ENCODE assay signal across 24 cellular contexts in genomic region chr10:103882285-103883007, GRCh38. TPM values are rescaled to one million over a fixed set of nuclear protein-coding genes. Genes with fewer than 3 reads are reported as not detected.
A peak's percentile ranks its signal among the peaks of the same experiment; 100 is the strongest.
DNase-seq lines count a peak whose midpoint lies in the region; ATAC-seq and TF ChIP-seq lines count a peak whose summit lies in the region.
"Had no signal": no experiment of that assay in that cellular context is flagged by ENCODE, and none has a peak within 500 bp of the region (broad histone marks: within the 10 kb centered on the region; RNA-seq: fewer than 3 reads in every experiment).

No MANE protein-coding gene starts in this region.

- DNase-seq in NCI-H69 (lab: John Stamatoyannopoulos, UW), result peak; percentile 38
- DNase-seq in MCF 10A (ENCODE audit: unreplicated experiment), result no peak
- DNase-seq in heart left ventricle, result no peak
- no peak for DNase-seq in gastrocnemius medialis
- no peak for DNase-seq in endodermal cell
- no peak for DNase-seq in omental fat pad (ENCODE audit: low spot score)
- no peak for DNase-seq in NOMO-1 treated with dmso at 0.1 percent for 144 hours (lab: John Stamatoyannopoulos, UW; ENCODE audit: unreplicated experiment)
- DNase-seq: activated CD4-positive, alpha-beta T cell treated with anti-CD3 and anti-CD28 coated beads, Interleukin-2, amount 50 U/mL, for 1 hour; Calu3; EL; foreskin fibroblast; HFFc6; lower lobe of right lung; NCI-H1930; NCI-H526 treated with DMSO at 0.1 percent for 48 hours; posterior cingulate gyrus; RPMI8226; sigmoid colon; upper lobe of right lung; WERI-Rb-1 had no signal

- H3K4me3 Mint-ChIP-seq in MCF 10A (ENCODE audit: unreplicated experiment) (no peak overlapping the region), endodermal cell (no peak overlapping the region)
- H3K4me3 Mint-ChIP-seq: activated naive CD4-positive, alpha-beta T cell treated with anti-CD3 and anti-CD28 coated beads, Interleukin-2, amount 50 U/mL, for 24 hours; activated T-helper 1 cell treated with anti-CD3 and anti-CD28 coated beads, Interleukin-12 subunit alpha, Interleukin-12 subunit beta, Interleukin-2, Interleukin-4 antibody, amounts not matched to agents 30 ng/mL and 10 ng/mL and 1 ng/mL, durations not matched to agents 14 hours and 24 hours and 36 hours; HFFc6; neural progenitor cell had no signal

- peak; percentile 25 to 50 (median 38) for ATAC-seq in heart left ventricle
- peak in 1 of 2 donors; percentile 10 for ATAC-seq in gastrocnemius medialis
- ATAC-seq in omental fat pad (ENCODE audit: low FRiP score), result no peak
- ATAC-seq: lower lobe of right lung, upper lobe of right lung had no signal

- CTCF ChIA-PET in MCF 10A (lab: Yijun Ruan, JAX), result interaction anchor here (0.6 to 8.6 kb wide), 11 partner anchors 11 to 172 kb away, joined by 3 to 203 read pairs (median 3); no protein-coding TSS in a partner anchor

- no peaks in the 10 kb centered on the region for H3K27me3 ChIP-seq in heart left ventricle
- no peaks in the 10 kb centered on the region for H3K27me3 ChIP-seq in gastrocnemius medialis
- no peaks in the 10 kb centered on the region for H3K27me3 ChIP-seq in endodermal cell (ENCODE audit: control insufficient read depth, insufficient read depth, low read length, poor library complexity, severe bottlenecking)
- H3K27me3 ChIP-seq: dorsolateral prefrontal cortex, neural progenitor cell, sigmoid colon, upper lobe of right lung had no signal

- TF ChIP-seq POLR2A in heart left ventricle (IDR thresholded peaks at IDR 0.05) (no peak), gastrocnemius medialis (IDR thresholded peaks at IDR 0.05) (no peak)

- TF ChIP-seq CTCF in MCF 10A (IDR thresholded peaks at IDR 0.05; ENCODE audit: unreplicated experiment) (no peak), heart left ventricle (IDR thresholded peaks at IDR 0.05) (no peak), gastrocnemius medialis (IDR thresholded peaks at IDR 0.05 in 4 of 5, conservative IDR thresholded peaks at IDR 0.05 in 1 of 5) (no peak), endodermal cell (conservative IDR thresholded peaks at IDR 0.05) (no peak), omental fat pad (IDR thresholded peaks at IDR 0.05) (no peak)

- H3K27me3 Mint-ChIP-seq in MCF 10A (ENCODE audit: insufficient read depth, unreplicated experiment), result no peaks in the 10 kb centered on the region
- H3K27me3 Mint-ChIP-seq in endodermal cell (ENCODE audit: insufficient read depth), result no peaks in the 10 kb centered on the region
- H3K27me3 Mint-ChIP-seq: activated naive CD4-positive, alpha-beta T cell treated with anti-CD3 and anti-CD28 coated beads, Interleukin-2, amount 50 U/mL, for 24 hours had no signal

- peaks cover 0 to 78% (median 66%) of the 10 kb centered on the region in 9 donors for H3K36me3 ChIP-seq in heart left ventricle
- peaks cover 0 to 44% of the 10 kb centered on the region in 2 donors for H3K36me3 ChIP-seq in gastrocnemius medialis
- H3K36me3 ChIP-seq in endodermal cell (ENCODE audit: control insufficient read depth, insufficient read depth, low read length), result no peaks in the 10 kb centered on the region
- H3K36me3 ChIP-seq: neural progenitor cell, WERI-Rb-1 had no signal

- no peak overlapping the region for H3K4me3 ChIP-seq in heart left ventricle
- H3K4me3 ChIP-seq in gastrocnemius medialis, result no peak overlapping the region
- no peak overlapping the region for H3K4me3 ChIP-seq in endodermal cell (ENCODE audit: low read length)
- H3K4me3 ChIP-seq: dorsolateral prefrontal cortex, lower lobe of right lung, neural progenitor cell, sigmoid colon, upper lobe of right lung had no signal

- H3K27ac Mint-ChIP-seq in MCF 10A (ENCODE audit: low read depth, unreplicated experiment) (peak overlapping the region; percentile 68), endodermal cell (no peak overlapping the region)
- H3K27ac Mint-ChIP-seq: activated naive CD4-positive, alpha-beta T cell treated with anti-CD3 and anti-CD28 coated beads, Interleukin-2, amount 50 U/mL, for 24 hours; activated T-helper 1 cell treated with anti-CD3 and anti-CD28 coated beads, Interleukin-12 subunit alpha, Interleukin-12 subunit beta, Interleukin-2, Interleukin-4 antibody, amounts not matched to agents 30 ng/mL and 10 ng/mL and 1 ng/mL, durations not matched to agents 14 hours and 24 hours and 36 hours; HFFc6 had no signal

- H3K9me3 Mint-ChIP-seq in MCF 10A (ENCODE audit: unreplicated experiment) (no peaks in the 10 kb centered on the region), endodermal cell (no peaks in the 10 kb centered on the region)
- H3K9me3 Mint-ChIP-seq: activated naive CD4-positive, alpha-beta T cell treated with anti-CD3 and anti-CD28 coated beads, Interleukin-2, amount 50 U/mL, for 24 hours; activated T-helper 1 cell treated with anti-CD3 and anti-CD28 coated beads, Interleukin-12 subunit alpha, Interleukin-12 subunit beta, Interleukin-2, Interleukin-4 antibody, amounts not matched to agents 30 ng/mL and 10 ng/mL and 1 ng/mL, durations not matched to agents 14 hours and 24 hours and 36 hours; HFFc6; neural progenitor cell had no signal

- POLR2A ChIA-PET in MCF 10A (lab: Yijun Ruan, JAX), result interaction anchor here (0.7 to 13.6 kb wide), 14 partner anchors 11 to 200 kb away, joined by 3 to 315 read pairs (median 7); partner anchors contain the start of gene SH3PXD2A

- intact Hi-C loops in MCF 10A (cut with micrococcal nuclease), result loop anchor here (10.0 kb wide), 1 partner anchor 452 kb away; the partner anchor contains the start of gene ITPRIP
- intact Hi-C loops in heart left ventricle (cut with DNase I), result loop anchor here in 5 of 10 donors (5.0 to 10.0 kb wide), 2 partner anchors 142 to 170 kb away; no protein-coding TSS in a partner anchor
- intact Hi-C loops in gastrocnemius medialis (cut with DNase I; ENCODE audit: low total_unique reads), result no loop called here

- in situ Hi-C loops in gastrocnemius medialis (cut with MboI; ENCODE audit: low sequenced_read_pairs in 4 of 4), result loop anchor here in 3 of 4 donors (10.0 to 25.0 kb wide), 4 partner anchors 105 to 330 kb away; partner anchors contain the start of gene SFR1 (in 1 of the 3)

- no TSS peak for BruUV-seq in MCF 10A (replicated peaks; lab: Mats Ljungman, UMichigan)

- H3K36me3 Mint-ChIP-seq in MCF 10A (ENCODE audit: insufficient read depth, unreplicated experiment) (peaks cover 64% of the 10 kb centered on the region), endodermal cell (ENCODE audit: low read depth) (peaks cover 19% of the 10 kb centered on the region)

- H3K9ac ChIP-seq in endodermal cell (ENCODE audit: extremely low read depth, low read length, poor library complexity, severe bottlenecking), result no peak overlapping the region
- H3K9ac ChIP-seq: neural progenitor cell had no signal

- 71 to 81% (median 73%) methylated on average over 7 to 8 of the region's 8 CpGs for WGBS in heart left ventricle, 4 donors
- WGBS in endodermal cell (ENCODE audit: insufficient coverage in 1 of 2, insufficient read length in 1 of 2), 2 experiments, result 94 to 97% methylated on average over 6 to 8 of the region's 8 CpGs

- H3K4me1 ChIP-seq in heart left ventricle (peaks cover 0 to 30% (median 6%) of the 10 kb centered on the region in 12 donors), gastrocnemius medialis (peaks cover 12 to 27% of the 10 kb centered on the region in 2 donors), endodermal cell (ENCODE audit: control insufficient read depth, insufficient read depth, low read length) (no peaks in the 10 kb centered on the region)
- H3K4me1 ChIP-seq: neural progenitor cell had no signal

- H3K4me1 Mint-ChIP-seq in MCF 10A (ENCODE audit: insufficient read depth, unreplicated experiment) (peaks cover 38% of the 10 kb centered on the region), endodermal cell (peaks cover 3% of the 10 kb centered on the region)

- H3K9me3 ChIP-seq in heart left ventricle, result no peaks in the 10 kb centered on the region
- H3K9me3 ChIP-seq in gastrocnemius medialis, result no peaks in the 10 kb centered on the region
- no peaks in the 10 kb centered on the region for H3K9me3 ChIP-seq in endodermal cell (ENCODE audit: control insufficient read depth, low read length)
- H3K9me3 ChIP-seq: lower lobe of right lung, sigmoid colon, upper lobe of right lung had no signal

- H3K27ac ChIP-seq in heart left ventricle (peak overlapping the region in 9 of 12 donors; percentile 13 to 67 (median 43)), gastrocnemius medialis (peak overlapping the region; percentile 27 to 77 (median 54)), endodermal cell (ENCODE audit: low read depth, low read length) (no peak overlapping the region)
- H3K27ac ChIP-seq: dorsolateral prefrontal cortex, lower lobe of right lung, neural progenitor cell, upper lobe of right lung, WERI-Rb-1 had no signal

RNA-seq across cellular contexts. Expression of gene SH3PXD2A, which starts 27.1 kb away (rescaled TPM):
- total RNA-seq in MCF 10A (2022) (13.2 and 15.0 TPM in 2 replicates), heart left ventricle (10 to 100 TPM; 21.8 to 43.4 (median 31.9) TPM), gastrocnemius medialis (10 to 100 TPM in 2 of 4 donors, 1 to 10 TPM in 2; 6.2 to 16.8 (median 11.4) TPM), endodermal cell (10 to 100 TPM; 15.7 to 22.6 TPM), omental fat pad (10 to 100 TPM; 21.0 to 36.3 (median 22.5) TPM)
- polyA plus RNA-seq in heart left ventricle, result 10 to 100 TPM; 11.8 to 16.6 TPM
- 11.5 TPM for polyA plus RNA-seq in endodermal cell (2013, experiment 1 of 2)
- polyA plus RNA-seq in endodermal cell (2013, experiment 2 of 2), result 11.0 TPM

RNA-seq across cellular contexts. Expression of gene STN1, which starts 35.5 kb away (rescaled TPM):
- total RNA-seq in MCF 10A (2022), result 31.8 and 46.7 TPM in 2 replicates
- total RNA-seq in heart left ventricle, result 10 to 100 TPM; 28.6 to 53.1 (median 32.7) TPM
- polyA plus RNA-seq in heart left ventricle, result 10 to 100 TPM; 23.1 to 36.1 TPM
- 10 to 100 TPM; 15.1 to 24.7 (median 20.5) TPM for total RNA-seq in gastrocnemius medialis
- 10 to 100 TPM; 13.5 to 19.9 TPM for total RNA-seq in endodermal cell
- 19.2 TPM for polyA plus RNA-seq in endodermal cell (2013, experiment 1 of 2)
- 17.2 TPM for polyA plus RNA-seq in endodermal cell (2013, experiment 2 of 2)
- 10 to 100 TPM; 15.4 to 44.7 (median 21.1) TPM for total RNA-seq in omental fat pad
